In genomic region chr12:113779774-113780173, GRCh38 we compare ENCODE assay signal across 9 cellular contexts.
"Had no signal": no experiment of that assay in that cellular context is flagged by ENCODE, and none has a peak within 500 bp of the region (broad histone marks: within the 10 kb centered on the region; RNA-seq: fewer than 3 reads in every experiment).

No MANE protein-coding gene starts in this region.

- H3K27ac Mint-ChIP-seq: HFFc6, IgD-negative memory B cell had no signal

- ATAC-seq: HCT116 had no signal

- H3K4me3 ChIP-seq: GM23248, HAP-1 had no signal

- FAIRE-seq: HTR-8/SVneo had no signal

- H3K27ac ChIP-seq: GM23248 had no signal

- H3K36me3 ChIP-seq: HAP-1 had no signal

- H2AFZ ChIP-seq: GM23248 had no signal

- H3K9me3 Mint-ChIP-seq: HFFc6 had no signal

- H3K4me3 Mint-ChIP-seq: HFFc6, IgD-negative memory B cell had no signal

- H3K36me3 Mint-ChIP-seq: IgD-negative memory B cell had no signal

- H3K4me1 Mint-ChIP-seq: IgD-negative memory B cell had no signal

- DNase-seq: GM23248, GOT3, H7, HFFc6, KBM-7 had no signal

- H3K9me3 ChIP-seq: HAP-1 had no signal

- H3K4me1 ChIP-seq: HAP-1 had no signal

- H3K9ac ChIP-seq: GM23248 had no signal
